In genomic region chr15:89119489-89120478, GRCh38 we compare ENCODE assay signal across 12 cellular contexts. TPM values are rescaled to one million over a fixed set of nuclear protein-coding genes. Genes with fewer than 3 reads are reported as not detected.
DNase-seq lines count a peak whose midpoint lies in the region; ATAC-seq and TF ChIP-seq lines count a peak whose summit lies in the region.
"Had no signal": no experiment of that assay in that cellular context is flagged by ENCODE, and none has a peak within 500 bp of the region (broad histone marks: within the 10 kb centered on the region; RNA-seq: fewer than 3 reads in every experiment).

No MANE protein-coding gene starts in this region.

- H3K9me3 ChIP-seq in adipocyte (ENCODE audit: control insufficient read depth, low read length): no peaks in the 10 kb centered on the region
- no peaks in the 10 kb centered on the region for H3K9me3 ChIP-seq in heart right ventricle
- no peaks in the 10 kb centered on the region for H3K9me3 ChIP-seq in skeletal muscle tissue (ENCODE audit: control insufficient read depth in 3 of 3, low read length in 3 of 3)
- no peaks in the 10 kb centered on the region for H3K9me3 ChIP-seq in MG63

- H3K36me3 ChIP-seq in adipocyte (ENCODE audit: control insufficient read depth, insufficient read depth, low read length, severe bottlenecking) (peaks cover 40% of the 10 kb centered on the region), heart right ventricle (peaks cover 0 to 92% (median 26%) of the 10 kb centered on the region in 9 donors), skeletal muscle tissue (ENCODE audit: control insufficient read depth in 3 of 3, insufficient read depth in 3 of 3, low read length in 3 of 3) (peaks cover 7 to 25% (median 15%) of the 10 kb centered on the region in 3 donors), MG63 (peaks cover 36% of the 10 kb centered on the region)

- H3K27me3 ChIP-seq in adipocyte (replicated peaks; ENCODE audit: control insufficient read depth, insufficient read depth, low read length): no peaks in the 10 kb centered on the region
- H3K27me3 ChIP-seq in heart right ventricle: no peaks in the 10 kb centered on the region
- H3K27me3 ChIP-seq in skeletal muscle tissue (ENCODE audit: control insufficient read depth in 3 of 3, insufficient read depth in 3 of 3, low read length in 3 of 3): no peaks in the 10 kb centered on the region
- no peaks in the 10 kb centered on the region for H3K27me3 ChIP-seq in MG63

- H3K27ac ChIP-seq in heart right ventricle (peak overlapping the region; percentile 33 to 98 (median 77)), skeletal muscle tissue (ENCODE audit: low read depth, low read length) (peak overlapping the region; percentile 58)

- 58 to 60% methylated on average over 12 of the region's 12 CpGs for WGBS in heart right ventricle, 2 donors

- H3K9ac ChIP-seq in adipocyte (ENCODE audit: low read length): peak overlapping the region; percentile 72
- H3K9ac ChIP-seq in skeletal muscle tissue (ENCODE audit: low read depth in 1 of 3, low read length in 3 of 3): no peak overlapping the region

- H3K4me3 ChIP-seq in adipocyte (ENCODE audit: low read length) (peak overlapping the region; percentile 45), heart right ventricle (no peak overlapping the region), skeletal muscle tissue (ENCODE audit: low read length in 3 of 3) (no peak overlapping the region), MG63 (no peak overlapping the region)

- no peak for TF ChIP-seq CTCF in heart right ventricle (IDR thresholded peaks at IDR 0.05)

- intact Hi-C loops in heart right ventricle (cut with DNase I): no loop called here

- DNase-seq in DMS153 (lab: John Stamatoyannopoulos, UW) (peak; percentile 32), DMS153 treated with DMSO at 0.1 percent for 48 hours (lab: John Stamatoyannopoulos, UW; ENCODE audit: unreplicated experiment) (no peak), adipocyte (ENCODE audit: low read depth) (peak; percentile 79), heart right ventricle (no peak), MG63 (no peak)
- no peak for DNase-seq in effector CD4-positive, alpha-beta T cell
- DNase-seq: 8988T; activated CD4-positive, alpha-beta T cell treated with anti-CD3 and anti-CD28 coated beads, Interleukin-2, amount 50 U/mL, for 4 hours; NCI-H146; stimulated activated CD4-positive, alpha-beta T cell treated with anti-CD3 and anti-CD28 coated beads, Interleukin-2, amount 100 ng/mL, for 24 hours had no signal

- ATAC-seq in heart right ventricle (peak; percentile 12 to 54 (median 36)), HG02623 (IDR thresholded peaks at IDR 0.05; ENCODE audit: unreplicated experiment) (no peak)

- H3K4me1 ChIP-seq in adipocyte (ENCODE audit: control insufficient read depth, insufficient read depth, low read length): peaks cover 69% of the 10 kb centered on the region
- peaks cover 20 to 88% (median 62%) of the 10 kb centered on the region in 9 donors for H3K4me1 ChIP-seq in heart right ventricle
- peaks cover 19 to 34% (median 34%) of the 10 kb centered on the region in 3 donors for H3K4me1 ChIP-seq in skeletal muscle tissue (ENCODE audit: control insufficient read depth in 3 of 3, insufficient read depth in 3 of 3, low read length in 3 of 3)

RNA-seq across cellular contexts. Expression of gene ABHD2, which starts 31.5 kb away (rescaled TPM):
- total RNA-seq in heart right ventricle: 100 to 1,000 TPM in 8 of 10 donors, 10 to 100 TPM in 2; 74.9 to 201 (median 123) TPM
- polyA plus RNA-seq in heart right ventricle: 10 to 100 TPM in 1 of 2 donors, 1 to 10 TPM in 1; 9.1 to 41.6 TPM
- 23.0 TPM for total RNA-seq in skeletal muscle tissue
- 9.5 and 18.3 TPM in 2 replicates for total RNA-seq in MG63 (2014; rRNA removed; shearing (Covaris generic); ENCODE audit: low replicate concordance)

Comparison
In these comparisons a context has a peak if more than half of its experiments do, and no peak if none do; other contexts are left out.
1. DNase-seq: peak in DMS153 (single experiment) and adipocyte (single experiment); none in DMS153 treated with DMSO at 0.1 percent for 48 hours (single experiment), heart right ventricle (0 of 2), MG63 (single experiment) and effector CD4-positive, alpha-beta T cell (single experiment).